In genomic region chr7:50421043-50421442, GRCh38 we compare ENCODE assay signal across 31 cellular contexts.
"Had no signal": no experiment of that assay in that cellular context is flagged by ENCODE, and none has a peak within 500 bp of the region (broad histone marks: within the 10 kb centered on the region; RNA-seq: fewer than 3 reads in every experiment).

No MANE protein-coding gene starts in this region.

- H3K27me3 Mint-ChIP-seq: activated CD4-positive, alpha-beta memory T cell treated with anti-CD3 and anti-CD28 coated beads for 36 hours; activated CD8-positive, alpha-beta memory T cell treated with anti-CD3 and anti-CD28 coated beads, Interleukin-2, amount 10 ng/mL, durations not matched to agents 7 days and 5 days; activated naive CD4-positive, alpha-beta T cell treated with anti-CD3 and anti-CD28 coated beads, Interleukin-2, amount 50 U/mL, for 24 hours; activated naive CD8-positive, alpha-beta T cell treated with anti-CD3 and anti-CD28 coated beads for 36 hours; activated naive CD8-positive, alpha-beta T cell treated with anti-CD3 and anti-CD28 coated beads, Interleukin-2, amount 50 U/mL, for 24 hours; effector memory CD8-positive, alpha-beta T cell; T-cell had no signal

- H3K27ac ChIP-seq: adrenal gland, body of pancreas, epithelial cell of prostate, esophagus squamous epithelium, gastroesophageal sphincter, heart right ventricle had no signal

- DNase-seq: activated CD4-positive, alpha-beta memory T cell treated with anti-CD3 and anti-CD28 coated beads for 36 hours; activated CD4-positive, alpha-beta T cell treated with anti-CD3 and anti-CD28 coated beads for 1 hour; activated CD4-positive, alpha-beta T cell treated with anti-CD3 and anti-CD28 coated beads for 4 hours; activated CD8-positive, alpha-beta memory T cell treated with anti-CD3 and anti-CD28 coated beads, Interleukin-2, amount 10 ng/mL, durations not matched to agents 7 days and 5 days; activated CD8-positive, alpha-beta memory T cell treated with anti-CD3 and anti-CD28 coated beads, Interleukin-2, amount 50 U/mL, for 4 hours; activated CD8-positive, alpha-beta T cell treated with anti-CD3 and anti-CD28 coated beads, Interleukin-2, amount 10 ng/mL, durations not matched to agents 7 days and 5 days; activated effector memory CD4-positive, alpha-beta T cell treated with anti-CD3 and anti-CD28 coated beads, Interleukin-2, amount 50 U/mL, for 16 hours; activated naive CD4-positive, alpha-beta T cell treated with anti-CD3 and anti-CD28 coated beads for 36 hours; activated naive CD8-positive, alpha-beta T cell treated with anti-CD3 and anti-CD28 coated beads for 36 hours; activated naive CD8-positive, alpha-beta T cell treated with anti-CD3 and anti-CD28 coated beads, Interleukin-2, amount 50 U/mL, for 24 hours; activated T-cell treated with anti-CD3 and anti-CD28 coated beads, Interleukin-2, amount 50 U/mL, for 1 hour; activated T-cell treated with anti-CD3 and anti-CD28 coated beads, Interleukin-2, amount 50 U/mL, for 48 hours; adrenal gland; amygdala; aorta; body of pancreas; caudate nucleus; cortex of kidney; dermis blood vessel endothelial cell; effector CD4-positive, alpha-beta T cell; effector memory CD8-positive, alpha-beta T cell; esophagus squamous epithelium; foreskin melanocyte; heart right ventricle; T-cell; T-helper 2 cell had no signal

- H3K36me3 ChIP-seq: adrenal gland, esophagus squamous epithelium, gastroesophageal sphincter, heart right ventricle had no signal

- H3K27ac Mint-ChIP-seq: activated CD4-positive, alpha-beta memory T cell treated with anti-CD3 and anti-CD28 coated beads for 36 hours; activated CD8-positive, alpha-beta memory T cell treated with anti-CD3 and anti-CD28 coated beads, Interleukin-2, amount 10 ng/mL, durations not matched to agents 7 days and 5 days; activated CD8-positive, alpha-beta T cell treated with anti-CD3 and anti-CD28 coated beads, Interleukin-2, amount 10 ng/mL, durations not matched to agents 7 days and 5 days; activated naive CD4-positive, alpha-beta T cell treated with anti-CD3 and anti-CD28 coated beads for 36 hours; activated naive CD4-positive, alpha-beta T cell treated with anti-CD3 and anti-CD28 coated beads, Interleukin-2, amount 50 U/mL, for 24 hours; activated naive CD8-positive, alpha-beta T cell treated with anti-CD3 and anti-CD28 coated beads for 36 hours; activated naive CD8-positive, alpha-beta T cell treated with anti-CD3 and anti-CD28 coated beads, Interleukin-2, amount 50 U/mL, for 24 hours; activated T-helper 1 cell treated with anti-CD3 and anti-CD28 coated beads, Interleukin-12 subunit alpha, Interleukin-12 subunit beta, Interleukin-2, Interleukin-4 antibody, amounts not matched to agents 30 ng/mL and 10 ng/mL and 1 ng/mL, durations not matched to agents 14 hours and 24 hours and 36 hours; activated T-helper 2 cell treated with anti-CD3 and anti-CD28 coated beads, Interferon-gamma antibody, Interleukin-2, Interleukin-4, amounts not matched to agents 10 μg/mL and 5 μg/mL and 100 μg/mL, durations not matched to agents 14 hours and 24 hours and 36 hours; effector memory CD8-positive, alpha-beta T cell; T-cell had no signal

- H3K4me1 ChIP-seq: adrenal gland, body of pancreas, gastroesophageal sphincter had no signal

- H3K4me3 ChIP-seq: adrenal gland, body of pancreas, esophagus squamous epithelium, gastroesophageal sphincter, heart right ventricle had no signal

- ATAC-seq: activated CD8-positive, alpha-beta memory T cell treated with anti-CD3 and anti-CD28 coated beads, Interleukin-2, amount 10 ng/mL, durations not matched to agents 7 days and 5 days; activated CD8-positive, alpha-beta T cell treated with anti-CD3 and anti-CD28 coated beads, Interleukin-2, amount 10 ng/mL, durations not matched to agents 7 days and 5 days; activated naive CD8-positive, alpha-beta T cell treated with anti-CD3 and anti-CD28 coated beads, Interleukin-2, amount 50 U/mL, for 24 hours; body of pancreas; effector memory CD8-positive, alpha-beta T cell; gastroesophageal sphincter; heart right ventricle; T-cell had no signal

- H3K27me3 ChIP-seq: adrenal gland, body of pancreas, esophagus squamous epithelium, gastroesophageal sphincter had no signal

- H3K9me3 Mint-ChIP-seq: activated CD4-positive, alpha-beta memory T cell treated with anti-CD3 and anti-CD28 coated beads for 36 hours; activated naive CD4-positive, alpha-beta T cell treated with anti-CD3 and anti-CD28 coated beads for 36 hours; activated naive CD4-positive, alpha-beta T cell treated with anti-CD3 and anti-CD28 coated beads, Interleukin-2, amount 50 U/mL, for 24 hours; activated naive CD8-positive, alpha-beta T cell treated with anti-CD3 and anti-CD28 coated beads for 36 hours; activated naive CD8-positive, alpha-beta T cell treated with anti-CD3 and anti-CD28 coated beads, Interleukin-2, amount 50 U/mL, for 24 hours; activated T-helper 1 cell treated with anti-CD3 and anti-CD28 coated beads, Interleukin-12 subunit alpha, Interleukin-12 subunit beta, Interleukin-2, Interleukin-4 antibody, amounts not matched to agents 30 ng/mL and 10 ng/mL and 1 ng/mL, durations not matched to agents 14 hours and 24 hours and 36 hours; activated T-helper 2 cell treated with anti-CD3 and anti-CD28 coated beads, Interferon-gamma antibody, Interleukin-2, Interleukin-4, amounts not matched to agents 10 μg/mL and 5 μg/mL and 100 μg/mL, durations not matched to agents 14 hours and 24 hours and 36 hours; effector memory CD8-positive, alpha-beta T cell; T-cell had no signal

- H3K36me3 Mint-ChIP-seq: activated CD4-positive, alpha-beta memory T cell treated with anti-CD3 and anti-CD28 coated beads for 36 hours; activated CD8-positive, alpha-beta memory T cell treated with anti-CD3 and anti-CD28 coated beads, Interleukin-2, amount 10 ng/mL, durations not matched to agents 7 days and 5 days; activated naive CD4-positive, alpha-beta T cell treated with anti-CD3 and anti-CD28 coated beads, Interleukin-2, amount 50 U/mL, for 24 hours; activated naive CD8-positive, alpha-beta T cell treated with anti-CD3 and anti-CD28 coated beads for 36 hours; T-cell had no signal

- H3K4me3 Mint-ChIP-seq: activated CD4-positive, alpha-beta memory T cell treated with anti-CD3 and anti-CD28 coated beads for 36 hours; activated CD8-positive, alpha-beta memory T cell treated with anti-CD3 and anti-CD28 coated beads, Interleukin-2, amount 10 ng/mL, durations not matched to agents 7 days and 5 days; activated CD8-positive, alpha-beta T cell treated with anti-CD3 and anti-CD28 coated beads, Interleukin-2, amount 10 ng/mL, durations not matched to agents 7 days and 5 days; activated naive CD4-positive, alpha-beta T cell treated with anti-CD3 and anti-CD28 coated beads for 36 hours; activated naive CD4-positive, alpha-beta T cell treated with anti-CD3 and anti-CD28 coated beads, Interleukin-2, amount 50 U/mL, for 24 hours; activated naive CD8-positive, alpha-beta T cell treated with anti-CD3 and anti-CD28 coated beads for 36 hours; activated naive CD8-positive, alpha-beta T cell treated with anti-CD3 and anti-CD28 coated beads, Interleukin-2, amount 50 U/mL, for 24 hours; activated T-helper 1 cell treated with anti-CD3 and anti-CD28 coated beads, Interleukin-12 subunit alpha, Interleukin-12 subunit beta, Interleukin-2, Interleukin-4 antibody, amounts not matched to agents 30 ng/mL and 10 ng/mL and 1 ng/mL, durations not matched to agents 14 hours and 24 hours and 36 hours; effector memory CD8-positive, alpha-beta T cell; T-cell had no signal

- H3K9me3 ChIP-seq: adrenal gland, body of pancreas, esophagus squamous epithelium, gastroesophageal sphincter, heart right ventricle had no signal
